In genomic region chr22:27574651-27575050, GRCh38 we compare ENCODE assay signal across 21 cellular contexts.
A peak's percentile ranks its signal among the peaks of the same experiment; 100 is the strongest.
DNase-seq lines count a peak whose midpoint lies in the region; ATAC-seq, FAIRE-seq and TF ChIP-seq lines count a peak whose summit lies in the region.
"Had no signal": no experiment of that assay in that cellular context is flagged by ENCODE, and none has a peak within 500 bp of the region (broad histone marks: within the 10 kb centered on the region; RNA-seq: fewer than 3 reads in every experiment).

No MANE protein-coding gene starts in this region.

- H3F3A ChIP-seq in neural progenitor cell (ENCODE audit: low read depth) = peaks cover 25% of the 10 kb centered on the region

- no peaks in the 10 kb centered on the region; the same call in 1 of the 2 replicates for H4K20me1 ChIP-seq in K562 (replicated peaks; ENCODE audit: control insufficient read depth, insufficient read depth, low read length)
- H4K20me1 ChIP-seq in neural progenitor cell (ENCODE audit: low read depth) = no peaks in the 10 kb centered on the region

- CTCF ChIA-PET in A549 (lab: Yijun Ruan, JAX) = interaction anchor here (0.6 kb wide), 1 partner anchor 229 kb away, joined by 3 read pairs; no protein-coding TSS in a partner anchor
- CTCF ChIA-PET in K562 (lab: Yijun Ruan, JAX; ENCODE audit: low intra/inter-chr PET ratio) = no interaction called here

- H3K36me3 Mint-ChIP-seq in neural progenitor cell = no peaks in the 10 kb centered on the region
- H3K36me3 Mint-ChIP-seq: CD4-positive, CD25-positive, alpha-beta regulatory T cell; CD8-positive, alpha-beta memory T cell had no signal

- peaks cover 15% of the 10 kb centered on the region for H3K27me3 Mint-ChIP-seq in neural progenitor cell (ENCODE audit: insufficient read depth, low read depth)
- H3K27me3 Mint-ChIP-seq: CD4-positive, CD25-positive, alpha-beta regulatory T cell had no signal

- H2AFZ ChIP-seq in K562 (ENCODE audit: low read depth, low read length) (no peak overlapping the region), mesenchymal stem cell (ENCODE audit: low read depth, low read length) (no peak overlapping the region), neural progenitor cell (replicated peaks) (no peak overlapping the region)

- 64% methylated on average over 9 of the region's 9 CpGs for WGBS in A549 (ENCODE audit: missing lambda C conversion rate)
- 2% methylated on average over 8 of the region's 9 CpGs for WGBS in K562 (ENCODE audit: insufficient coverage, low coverage, missing lambda C conversion rate)
- 93% methylated on average over 9 of the region's 9 CpGs for whole genome bisulfite sequencing in mesenchymal stem cell

- ATAC-seq in A549 = no peak
- no peak for ATAC-seq in K562
- no peak for ATAC-seq in GM21367 (IDR thresholded peaks at IDR 0.05; ENCODE audit: unreplicated experiment)
- no peak for ATAC-seq in HG03520 (IDR thresholded peaks at IDR 0.05; ENCODE audit: unreplicated experiment)
- no peak for ATAC-seq in GM18511 (IDR thresholded peaks at IDR 0.05; ENCODE audit: unreplicated experiment)

- TF ChIP-seq CTCF in A549 (IDR thresholded peaks at IDR 0.05) = no peak
- no peak for TF ChIP-seq CTCF in K562 (IDR thresholded peaks at IDR 0.05 in 2 of 3, conservative IDR thresholded peaks at IDR 0.05 in 1 of 3; ENCODE audit: insufficient read depth in 2 of 3, low read depth in 1 of 3, low read length in 3 of 3)
- no peak for TF ChIP-seq CTCF in neural progenitor cell (IDR thresholded peaks at IDR 0.05)

- H3K9me1 ChIP-seq in K562 (ENCODE audit: control insufficient read depth, insufficient read depth, low read length) = no peaks in the 10 kb centered on the region

- in situ Hi-C loops in K562 (cut with MboI) = no loop called here

- no peak overlapping the region for H2BK12ac ChIP-seq in mesenchymal stem cell (ENCODE audit: low read length in 2 of 2)

- H3K18ac ChIP-seq in mesenchymal stem cell (ENCODE audit: low read depth in 1 of 2, low read length in 2 of 2) = no peak overlapping the region

- peaks cover 7% of the 10 kb centered on the region; the same call in 1 of the 3 replicates for H3K9me3 ChIP-seq in A549
- H3K9me3 ChIP-seq in K562 (replicated peaks; ENCODE audit: control insufficient read depth, insufficient read depth, low read depth, low read length) = no peaks in the 10 kb centered on the region; the same call in 1 of the 2 replicates
- H3K9me3 ChIP-seq in mesenchymal stem cell (ENCODE audit: control insufficient read depth, low read length) = peaks cover 13% of the 10 kb centered on the region
- H3K9me3 ChIP-seq in neural progenitor cell (ENCODE audit: low read depth) = no peaks in the 10 kb centered on the region

- POLR2A ChIA-PET in A549 (lab: Yijun Ruan, JAX) = no interaction called here
- POLR2A ChIA-PET in K562 (lab: Yijun Ruan, JAX) = no interaction called here

- H3K4me1 ChIP-seq in A549 = no peaks in the 10 kb centered on the region
- no peaks in the 10 kb centered on the region; a peak in 1 of 5 replicates for H3K4me1 ChIP-seq in K562 (replicated peaks in 1 of 2; ENCODE audit: control insufficient read depth in 2 of 2, insufficient read depth in 2 of 2, low read length in 2 of 2)
- peaks cover 17% of the 10 kb centered on the region for H3K4me1 ChIP-seq in mesenchymal stem cell (ENCODE audit: control insufficient read depth, insufficient read depth, low read depth, low read length)
- peaks cover 21% of the 10 kb centered on the region for H3K4me1 ChIP-seq in neural progenitor cell
- H3K4me1 ChIP-seq: BE2C had no signal

- no peak for TF ChIP-seq POLR2A in A549 (IDR thresholded peaks at IDR 0.05; ENCODE audit: low read length)
- no peak for TF ChIP-seq POLR2A in K562 (conservative IDR thresholded peaks at IDR 0.05)

- no peak overlapping the region for H3K23ac ChIP-seq in mesenchymal stem cell (ENCODE audit: low read length in 2 of 2)

- H3K79me2 ChIP-seq in K562 (ENCODE audit: control insufficient read depth, insufficient read depth, low read length) (no peaks in the 10 kb centered on the region), neural progenitor cell (ENCODE audit: low read depth) (no peaks in the 10 kb centered on the region)

- no peak overlapping the region for H2AK5ac ChIP-seq in mesenchymal stem cell (ENCODE audit: low read length, severe bottlenecking)

- H3K4ac ChIP-seq in mesenchymal stem cell (ENCODE audit: low read depth in 1 of 2, low read length in 2 of 2) = no peak overlapping the region

- DNase-seq in A549 (ENCODE audit: low read depth in 1 of 2, low spot score in 1 of 2) = no peak
- DNase-seq in K562 (ENCODE audit: extremely low read depth in 1 of 4, low spot score in 3 of 4) = no peak
- DNase-seq in mesenchymal stem cell = no peak
- no peak for DNase-seq in neural progenitor cell (ENCODE audit: low spot score)
- DNase-seq in GM03348 (ENCODE audit: low spot score) = no peak
- DNase-seq: ACHN; BE2C; C1 segment of cervical spinal cord; CD4-positive, CD25-positive, alpha-beta regulatory T cell; CD8-positive, alpha-beta memory T cell; COR-L47; GOT3; H9 had no signal

- no peak for TF ChIP-seq EP300 in A549 (IDR thresholded peaks at IDR 0.05)
- TF ChIP-seq EP300 in K562 (IDR thresholded peaks at IDR 0.05; ENCODE audit: low read length) = no peak

- H3K4me3 Mint-ChIP-seq in neural progenitor cell = no peak overlapping the region
- H3K4me3 Mint-ChIP-seq: CD4-positive, CD25-positive, alpha-beta regulatory T cell; CD8-positive, alpha-beta memory T cell; H9 had no signal

- no TSS peak for BruUV-seq in K562 (replicated peaks; lab: Mats Ljungman, UMichigan)

- no peaks in the 10 kb centered on the region for H3K36me3 ChIP-seq in K562 (ENCODE audit: control insufficient read depth, insufficient read depth, low read length)
- no peaks in the 10 kb centered on the region for H3K36me3 ChIP-seq in mesenchymal stem cell (ENCODE audit: control insufficient read depth in 1 of 2, insufficient read depth in 2 of 2, low read depth in 1 of 2, low read length in 2 of 2)
- H3K36me3 ChIP-seq in neural progenitor cell = no peaks in the 10 kb centered on the region
- H3K36me3 ChIP-seq: BE2C had no signal

- intact Hi-C loops in K562 (cut with micrococcal nuclease) = no loop called here

- TF ChIP-seq RAD21 in A549 (conservative IDR thresholded peaks at IDR 0.05 in 1 of 2, IDR thresholded peaks at IDR 0.05 in 1 of 2) = no peak
- no peak for TF ChIP-seq RAD21 in K562 (CRISPR knock-in tag; conservative IDR thresholded peaks at IDR 0.05 in 1 of 2, IDR thresholded peaks at IDR 0.05 in 1 of 2)

- peak overlapping the region; percentile 49 for H2BK15ac ChIP-seq in mesenchymal stem cell (ENCODE audit: low read depth, poor library complexity, severe bottlenecking)

- no peak overlapping the region for H2BK5ac ChIP-seq in mesenchymal stem cell (ENCODE audit: low read depth, low read length, poor library complexity, severe bottlenecking)

- H3K27ac Mint-ChIP-seq in neural progenitor cell = peak overlapping the region; percentile 69
- H3K27ac Mint-ChIP-seq: CD4-positive, CD25-positive, alpha-beta regulatory T cell; CD8-positive, alpha-beta memory T cell; H9 had no signal

- no peaks in the 10 kb centered on the region for H3K79me1 ChIP-seq in mesenchymal stem cell (replicated peaks; ENCODE audit: low read length, poor library complexity, severe bottlenecking)

- H3K9ac ChIP-seq in K562 (ENCODE audit: insufficient read depth in 1 of 2, low read depth in 2 of 2, low read length in 2 of 2) = no peak overlapping the region
- H3K9ac ChIP-seq in mesenchymal stem cell (ENCODE audit: low read length) = no peak overlapping the region
- no peak overlapping the region for H3K9ac ChIP-seq in neural progenitor cell
- H3K9ac ChIP-seq: KMS-11 had no signal

- peaks cover 4% of the 10 kb centered on the region for H3K9me3 Mint-ChIP-seq in neural progenitor cell
- H3K9me3 Mint-ChIP-seq: CD4-positive, CD25-positive, alpha-beta regulatory T cell had no signal

- H3K4me2 ChIP-seq in A549 = no peak overlapping the region
- no peak overlapping the region for H3K4me2 ChIP-seq in K562 (ENCODE audit: insufficient read depth, low read length)
- no peak overlapping the region for H3K4me2 ChIP-seq in mesenchymal stem cell (ENCODE audit: low read length, poor library complexity, severe bottlenecking)
- H3K4me2 ChIP-seq in neural progenitor cell = no peak overlapping the region
- H3K4me2 ChIP-seq: KMS-11 had no signal

- no peak overlapping the region for H3K4me3 ChIP-seq in A549
- H3K4me3 ChIP-seq in K562 = no peak overlapping the region
- no peak overlapping the region for H3K4me3 ChIP-seq in mesenchymal stem cell (ENCODE audit: insufficient read depth in 1 of 2, low read depth in 1 of 2, low read length in 2 of 2)
- no peak overlapping the region for H3K4me3 ChIP-seq in neural progenitor cell

- no peak for FAIRE-seq in A549 (lab: Jason Lieb, UNC)
- FAIRE-seq in K562 (lab: Jason Lieb, UNC) = no peak
- FAIRE-seq: D721Med, G401.6, GM12892, GM18507 had no signal

- peaks cover 80% of the 10 kb centered on the region for H3K4me1 Mint-ChIP-seq in neural progenitor cell
- H3K4me1 Mint-ChIP-seq: CD4-positive, CD25-positive, alpha-beta regulatory T cell; CD8-positive, alpha-beta memory T cell had no signal

- H3K27me3 ChIP-seq in K562 (ENCODE audit: control insufficient read depth in 2 of 2, insufficient read depth in 2 of 2, low read length in 2 of 2) = peaks cover 5 to 40% of the 10 kb centered on the region in 2 experiments
- H3K27me3 ChIP-seq in mesenchymal stem cell (ENCODE audit: control insufficient read depth in 1 of 2, insufficient read depth in 1 of 2, low read length in 2 of 2) = peaks cover 14 to 82% of the 10 kb centered on the region in 2 experiments
- H3K27me3 ChIP-seq in neural progenitor cell = no peaks in the 10 kb centered on the region

- no peak overlapping the region for H4K8ac ChIP-seq in mesenchymal stem cell (ENCODE audit: low read length)

- no peak overlapping the region for H2BK120ac ChIP-seq in mesenchymal stem cell (ENCODE audit: low read depth, low read length)

- no peak overlapping the region for H3K14ac ChIP-seq in mesenchymal stem cell (ENCODE audit: low read length in 2 of 2)

- no peak overlapping the region for H4K91ac ChIP-seq in mesenchymal stem cell (ENCODE audit: low read length)

- H3K27ac ChIP-seq in A549 (no peak overlapping the region), K562 (ENCODE audit: extremely low read depth, low read depth, low read length) (no peak overlapping the region), mesenchymal stem cell (ENCODE audit: low read length, poor library complexity, severe bottlenecking) (no peak overlapping the region), neural progenitor cell (no peak overlapping the region)
- H3K27ac ChIP-seq: KMS-11 had no signal

TF ChIP-seq in A549, 52 proteins besides CTCF, POLR2A, EP300 and RAD21 (continues in another document):
- no peak for TF ChIP-seq RCOR1 (IDR thresholded peaks at IDR 0.05; ENCODE audit: low read depth, low read length)
- TF ChIP-seq, protein P1, sequence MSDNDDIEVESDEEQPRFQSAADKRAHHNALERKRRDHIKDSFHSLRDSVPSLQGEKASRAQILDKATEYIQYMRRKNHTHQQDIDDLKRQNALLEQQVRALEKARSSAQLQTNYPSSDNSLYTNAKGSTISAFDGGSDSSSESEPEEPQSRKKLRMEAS (IDR thresholded peaks at IDR 0.05) = no peak

Comparison
In these comparisons a context has a peak if more than half of its experiments do, and no peak if none do; other contexts are left out.
1. Of the 35 proteins assayed by ChIP-seq in both K562 and A549: peak only in K562: none; only in A549: none; in both: ZFP36; in neither: 34.